Comparison of ENCODE assay signal across 8 cellular contexts in genomic region chr10:97498076-97498840, GRCh38. TPM values are rescaled to one million over a fixed set of nuclear protein-coding genes. Genes with fewer than 3 reads are reported as not detected.
DNase-seq lines count a peak whose midpoint lies in the region; ATAC-seq lines count a peak whose summit lies in the region.

TSS of gene MMS19 (minus strand) at chr10:97498422. CDS start at chr10:97498384, 38 bp downstream.

- H3K9ac ChIP-seq in mucosa of rectum (ENCODE audit: low read depth in 1 of 2, low read length in 2 of 2) = peak within 1 kb of the TSS; percentile 87 to 95

- H3K36me3 ChIP-seq in mucosa of rectum (ENCODE audit: control insufficient read depth in 2 of 2, insufficient read depth in 2 of 2, low read length in 2 of 2) = peaks cover 0 to 4% of the 10 kb centered on the region in 2 donors

- H3K27me3 Mint-ChIP-seq in IgD-negative memory B cell = peaks cover 26% of the 10 kb centered on the region

- H3K9me3 Mint-ChIP-seq in IgD-negative memory B cell = peaks cover 0 to 2% (median 0%) of the 10 kb centered on the region in 3 donors

- peak within 1 kb of the TSS; percentile 97 to 99 for H3K4me3 ChIP-seq in mucosa of rectum (ENCODE audit: low read length in 2 of 2)

- H3K27ac ChIP-seq in epithelial cell of prostate (peak within 1 kb of the TSS; percentile 86), mucosa of rectum (ENCODE audit: low read depth in 2 of 2, low read length in 2 of 2) (peak within 1 kb of the TSS; percentile 90)

- peaks cover 4 to 28% (median 20%) of the 10 kb centered on the region in 3 donors for H3K4me1 Mint-ChIP-seq in IgD-negative memory B cell

- H3K27me3 ChIP-seq in mucosa of rectum (ENCODE audit: control insufficient read depth in 2 of 2, insufficient read depth in 2 of 2, low read length in 2 of 2) = peaks cover 0 to 12% of the 10 kb centered on the region in 2 donors

- H3K9me3 ChIP-seq in mucosa of rectum (ENCODE audit: control insufficient read depth in 2 of 2, low read length in 2 of 2) = no peaks in the 10 kb centered on the region

- H3K4me1 ChIP-seq in mucosa of rectum (ENCODE audit: control insufficient read depth in 2 of 2, insufficient read depth in 2 of 2, low read length in 2 of 2) = peaks cover 3 to 9% of the 10 kb centered on the region in 2 donors

- peak; percentile 92 for ATAC-seq in GM21529 (IDR thresholded peaks at IDR 0.05; ENCODE audit: unreplicated experiment)

- H3K4me3 Mint-ChIP-seq in IgD-negative memory B cell = peak within 1 kb of the TSS; percentile 95 to 99 (median 98)

- DNase-seq in DMS 273 treated with DMSO at 0.1 percent for 48 hours (lab: John Stamatoyannopoulos, UW) = peak; percentile 77
- DNase-seq in OCI-M2 (lab: John Stamatoyannopoulos, UW; ENCODE audit: unreplicated experiment) = peak; percentile 95
- peak; percentile 99 for DNase-seq in activated T-cell treated with anti-CD3 and anti-CD28 coated beads for 4 hours
- DNase-seq in epithelial cell of prostate (ENCODE audit: low read depth, low spot score) = peak; percentile 83
- peak; percentile 100 for DNase-seq in stimulated activated CD8-positive, alpha-beta memory T cell treated with anti-CD3 and anti-CD28 coated beads, Interleukin-4, amount 100 ng/mL, for 48 hours

- peak within 1 kb of the TSS; percentile 88 to 98 (median 94) for H3K27ac Mint-ChIP-seq in IgD-negative memory B cell

- H3K36me3 Mint-ChIP-seq in IgD-negative memory B cell = no peaks in the 10 kb centered on the region

RNA-seq across cellular contexts. Expression of gene MMS19, which starts in this region (rescaled TPM):
- polyA plus RNA-seq in IgD-negative memory B cell = 29.1 TPM

Comparison
In these comparisons a context has a peak if more than half of its experiments do, and no peak if none do; other contexts are left out.
1. Peak in every context shown above with its lines: DNase-seq, ATAC-seq, H3K4me3 ChIP-seq and H3K27ac ChIP-seq.